In the genomic region with DNA sequence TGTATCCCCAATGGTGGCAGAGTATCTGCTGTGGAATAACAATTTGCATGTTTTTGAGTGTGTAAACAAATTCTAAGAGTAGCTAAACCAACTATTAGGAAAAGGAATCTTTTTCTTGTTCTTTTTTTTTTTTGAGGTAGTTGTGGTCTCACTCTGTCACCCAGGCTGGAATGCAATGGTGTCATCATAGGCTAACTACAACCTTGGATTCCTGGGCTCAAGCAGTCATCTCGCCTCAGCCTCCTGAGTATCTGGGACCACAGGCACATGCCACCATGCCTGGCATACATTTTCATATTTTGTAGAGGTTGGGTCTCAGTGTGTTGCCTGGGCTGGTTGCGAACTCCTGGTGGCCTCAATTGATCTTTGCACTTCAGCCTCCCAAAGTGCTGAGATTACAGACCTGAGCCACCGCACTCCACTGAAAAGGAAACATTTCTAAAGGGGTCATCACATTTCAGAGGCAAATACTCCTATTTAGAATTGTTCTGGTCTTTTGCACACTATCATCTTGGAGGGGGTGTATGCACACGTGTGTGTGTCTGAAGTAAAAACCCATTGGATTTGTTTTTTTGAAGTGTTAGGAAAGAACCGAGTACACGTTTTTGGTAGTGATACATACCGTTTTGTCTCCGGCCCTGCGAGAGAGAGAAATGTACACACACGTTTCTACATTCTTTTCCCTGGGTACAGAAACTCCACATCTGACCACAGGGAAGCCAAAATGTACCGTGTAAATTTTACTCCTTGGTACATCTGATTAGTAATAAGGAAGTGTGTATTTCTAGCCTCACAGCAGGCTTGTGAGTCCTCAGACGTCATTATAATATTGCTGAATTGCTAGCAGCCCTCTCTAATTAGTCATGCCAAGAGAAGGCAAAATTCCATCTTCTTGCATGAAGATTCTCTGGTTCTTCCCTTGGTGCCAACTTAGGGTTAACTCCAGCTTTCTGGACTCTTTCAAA, we compare ENCODE assay signal across 1 cellular context.
TF ChIP-seq lines count a peak whose summit lies in the region.

No MANE protein-coding gene starts in this region.

TF ChIP-seq in HEK293, 187 proteins besides CTCF, POLR2A, EP300 and RAD21 (continued from another document):
- TF ChIP-seq ZNF600 (tag by site-specific recombination; IDR thresholded peaks at IDR 0.05) (peak; percentile 8; the same call in 1 of the 2 replicates), ZNF184 (tag by site-specific recombination; IDR thresholded peaks at IDR 0.05) (peak; percentile 44; the same call in 1 of the 2 replicates)
